ENCODE assay signal across 1 cellular context in the genomic region with DNA sequence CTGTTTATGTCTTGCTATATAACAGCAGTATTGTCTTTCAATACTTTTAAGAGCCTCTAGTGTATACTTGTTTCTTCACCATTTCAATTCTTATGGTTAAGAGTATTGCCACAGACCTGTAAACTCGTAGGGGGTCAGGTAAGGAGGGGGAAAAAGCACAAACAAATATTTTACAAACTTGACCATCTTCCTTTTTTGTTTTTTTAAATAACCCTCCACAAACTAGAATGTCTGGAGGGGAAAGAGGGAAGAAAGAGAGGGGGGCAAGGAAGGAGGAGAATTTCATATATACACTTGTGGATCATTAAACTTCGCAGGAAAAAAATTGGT.
TF ChIP-seq lines count a peak whose summit lies in the region.

No MANE protein-coding gene starts in this region.

TF ChIP-seq in HEK293, 187 proteins besides CTCF, POLR2A, EP300 and RAD21 (continued from another document):
- TF ChIP-seq, protein P1, sequence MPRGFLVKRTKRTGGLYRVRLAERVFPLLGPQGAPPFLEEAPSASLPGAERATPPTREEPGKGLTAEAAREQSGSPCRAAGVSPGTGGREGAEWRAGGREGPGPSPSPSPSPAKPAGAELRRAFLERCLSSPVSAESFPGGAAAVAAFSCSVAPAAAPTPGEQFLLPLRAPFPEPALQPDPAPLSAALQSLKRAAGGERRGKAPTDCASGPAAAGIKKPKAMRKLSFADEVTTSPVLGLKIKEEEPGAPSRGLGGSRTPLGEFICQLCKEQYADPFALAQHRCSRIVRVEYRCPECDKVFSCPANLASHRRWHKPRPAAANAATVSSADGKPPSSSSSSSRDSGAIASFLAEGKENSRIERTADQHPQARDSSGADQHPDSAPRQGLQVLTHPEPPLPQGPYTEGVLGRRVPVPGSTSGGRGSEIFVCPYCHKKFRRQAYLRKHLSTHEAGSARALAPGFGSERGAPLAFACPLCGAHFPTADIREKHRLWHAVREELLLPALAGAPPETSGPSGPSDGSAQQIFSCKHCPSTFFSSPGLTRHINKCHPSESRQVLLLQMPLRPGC (tag by site-specific recombination; IDR thresholded peaks at IDR 0.05): no peak
- TF ChIP-seq WT1 (tag by site-specific recombination; IDR thresholded peaks at IDR 0.05) (no peak), ZNF157 (tag by site-specific recombination; IDR thresholded peaks at IDR 0.05) (no peak), ZNF292 (tag by site-specific recombination; IDR thresholded peaks at IDR 0.05; ENCODE audit: borderline replicate concordance, low read depth) (no peak), SCRT1 (tag by site-specific recombination; IDR thresholded peaks at IDR 0.05; ENCODE audit: borderline replicate concordance) (no peak), GLIS1 (tag by site-specific recombination; IDR thresholded peaks at IDR 0.05) (no peak), RBAK (tag by site-specific recombination; IDR thresholded peaks at IDR 0.05) (no peak), KLF9 (tag by site-specific recombination; IDR thresholded peaks at IDR 0.05; ENCODE audit: low read depth) (no peak), ZNF664 (tag by site-specific recombination; IDR thresholded peaks at IDR 0.05) (no peak), ZNF544 (tag by site-specific recombination; IDR thresholded peaks at IDR 0.05) (no peak)
TF ChIP-seq in HEK293: peak in this region for 0.
